18 cellular contexts compared by ENCODE assay signal in genomic region chr2:224085246-224085645, GRCh38. TPM values are rescaled to one million over a fixed set of nuclear protein-coding genes. Genes with fewer than 3 reads are reported as not detected.
A peak's percentile ranks its signal among the peaks of the same experiment; 100 is the strongest.
DNase-seq lines count a peak whose midpoint lies in the region; ATAC-seq, FAIRE-seq and TF ChIP-seq lines count a peak whose summit lies in the region.
"Had no signal": no experiment of that assay in that cellular context is flagged by ENCODE, and none has a peak within 500 bp of the region (broad histone marks: within the 10 kb centered on the region; RNA-seq: fewer than 3 reads in every experiment).

No MANE protein-coding gene starts in this region.

- ATAC-seq in HepG2, result no peak
- no peak for ATAC-seq in right lobe of liver
- peak; percentile 75 for ATAC-seq in aorta (ENCODE audit: low FRiP score)
- no peak for ATAC-seq in GM21447 (IDR thresholded peaks at IDR 0.05; ENCODE audit: unreplicated experiment)
- ATAC-seq: heart right ventricle had no signal

- H3K4me3 Mint-ChIP-seq in astrocyte (ENCODE audit: unreplicated experiment), result no peak overlapping the region
- H3K4me3 Mint-ChIP-seq in glutamatergic neuron (ENCODE audit: unreplicated experiment), result no peak overlapping the region

- H3K27me3 ChIP-seq in HepG2 (ENCODE audit: control insufficient read depth in 1 of 2, insufficient read depth in 2 of 2, low read length in 2 of 2), result peaks cover 0 to 14% of the 10 kb centered on the region in 2 experiments; a peak in 1 of 5 replicates
- no peaks in the 10 kb centered on the region for H3K27me3 ChIP-seq in right lobe of liver
- H3K27me3 ChIP-seq in astrocyte (ENCODE audit: insufficient read depth, low read length), result no peaks in the 10 kb centered on the region
- no peaks in the 10 kb centered on the region for H3K27me3 ChIP-seq in aorta (ENCODE audit: control insufficient read depth in 1 of 2, insufficient read depth in 2 of 2, low read length in 1 of 2)
- H3K27me3 ChIP-seq: heart right ventricle, thyroid gland had no signal

- H3K36me3 Mint-ChIP-seq in astrocyte (ENCODE audit: low read depth, unreplicated experiment) (no peaks in the 10 kb centered on the region), glutamatergic neuron (ENCODE audit: unreplicated experiment) (no peaks in the 10 kb centered on the region)

- TF ChIP-seq RAD21 in HepG2 (CRISPR knock-in tag; IDR thresholded peaks at IDR 0.05), result no peak

- intact Hi-C loops in HepG2 (cut with micrococcal nuclease; ENCODE audit: unreplicated experiment) (no loop called here), right lobe of liver (cut with DNase I) (no loop called here), aorta (cut with DNase I) (no loop called here)

- no peak for TF ChIP-seq EP300 in HepG2 (IDR thresholded peaks at IDR 0.05; ENCODE audit: low read depth in 2 of 2, low read length in 2 of 2)
- no peak for TF ChIP-seq EP300 in HepG2 (CRISPR knock-in tag; IDR thresholded peaks at IDR 0.05; ENCODE audit: borderline replicate concordance)

- H3K27me3 Mint-ChIP-seq in astrocyte (ENCODE audit: low read depth, unreplicated experiment), result no peaks in the 10 kb centered on the region
- no peaks in the 10 kb centered on the region for H3K27me3 Mint-ChIP-seq in glutamatergic neuron (ENCODE audit: unreplicated experiment)

- H3K9me3 Mint-ChIP-seq in astrocyte (ENCODE audit: unreplicated experiment) (peaks cover 4% of the 10 kb centered on the region), glutamatergic neuron (ENCODE audit: unreplicated experiment) (no peaks in the 10 kb centered on the region)

- in situ Hi-C loops in HepG2 (cut with HindIII; ENCODE audit: extremely low pct_ligation_motif_present, low pct_unique_long_range_greater_than_20kb), result no loop called here

- WGBS in HepG2 (ENCODE audit: low lambda C conversion rate), result 24% methylated on average over 2 of the region's 2 CpGs
- WGBS in right lobe of liver (ENCODE audit: insufficient coverage, low coverage, low lambda C conversion rate, missing lambda C conversion rate), result 38% methylated on average over 2 of the region's 2 CpGs
- 52 to 64% methylated on average over 2 of the region's 2 CpGs for WGBS in aorta, 2 donors

- H2AFZ ChIP-seq in HepG2 (ENCODE audit: low read length) (no peak overlapping the region), astrocyte (ENCODE audit: low read depth, low read length) (no peak overlapping the region)

- H3K27ac Mint-ChIP-seq in astrocyte (ENCODE audit: unreplicated experiment), result peak overlapping the region; percentile 60
- no peak overlapping the region for H3K27ac Mint-ChIP-seq in glutamatergic neuron (ENCODE audit: unreplicated experiment)

- DNase-seq in HepG2 (ENCODE audit: low spot score) (peak; percentile 23), right lobe of liver (no peak), astrocyte (ENCODE audit: low read depth) (peak; percentile 68), iris pigment epithelial cell (ENCODE audit: low read depth) (peak; percentile 79), aorta (no peak), glutamatergic neuron (no peak), globus pallidus (ENCODE audit: low spot score) (no peak)
- DNase-seq: DND-41, heart right ventricle, mesendoderm, NCI-H1417, NCI-H526, SIG-M5, thyroid gland had no signal

- FAIRE-seq in HepG2 (lab: Jason Lieb, UNC), result no peak
- peak; percentile 13 for FAIRE-seq in astrocyte (lab: Jason Lieb, UNC)
- FAIRE-seq: colon, GM18507 had no signal

- H3K9me3 ChIP-seq in HepG2 (ENCODE audit: low read length) (no peaks in the 10 kb centered on the region), right lobe of liver (no peaks in the 10 kb centered on the region), astrocyte (ENCODE audit: insufficient read depth, low read depth, low read length) (no peaks in the 10 kb centered on the region), aorta (ENCODE audit: control insufficient read depth, low read length) (no peaks in the 10 kb centered on the region)
- H3K9me3 ChIP-seq: heart right ventricle, thyroid gland had no signal

- H3K27ac ChIP-seq in HepG2 (ENCODE audit: extremely low read length, insufficient read depth, low read length) (no peak overlapping the region), right lobe of liver (no peak overlapping the region), astrocyte (ENCODE audit: low read depth, low read length) (peak overlapping the region; percentile 76), aorta (ENCODE audit: low read depth in 1 of 2, low read length in 2 of 2) (no peak overlapping the region)
- H3K27ac ChIP-seq: HL-60 had no signal

- H3K4me1 ChIP-seq in HepG2 (ENCODE audit: insufficient read depth, low read length) (peaks cover 9% of the 10 kb centered on the region; the same call in 1 of the 2 replicates), right lobe of liver (no peaks in the 10 kb centered on the region), astrocyte (ENCODE audit: insufficient read depth, low read length) (peaks cover 23% of the 10 kb centered on the region), aorta (ENCODE audit: control insufficient read depth in 1 of 2, insufficient read depth in 2 of 2, low read length in 2 of 2) (no peaks in the 10 kb centered on the region)
- H3K4me1 ChIP-seq: heart right ventricle had no signal

- H3K79me2 ChIP-seq in HepG2 (ENCODE audit: insufficient read depth, low read length) (no peaks in the 10 kb centered on the region), astrocyte (ENCODE audit: insufficient read depth, low read length) (no peaks in the 10 kb centered on the region)

- no peak overlapping the region for H3K9ac ChIP-seq in HepG2 (ENCODE audit: insufficient read depth, low read depth, low read length)
- H3K9ac ChIP-seq in astrocyte (ENCODE audit: low read length), result no peak overlapping the region

- POLR2A ChIA-PET in HepG2 (lab: Yijun Ruan, JAX), result no interaction called here

- H3K4me3 ChIP-seq in HepG2 (replicated peaks in 1 of 3; ENCODE audit: insufficient read depth in 1 of 3, low read depth in 2 of 3, low read length in 3 of 3) (no peak overlapping the region), right lobe of liver (no peak overlapping the region), astrocyte (ENCODE audit: insufficient read depth, low read depth, low read length) (no peak overlapping the region), aorta (ENCODE audit: low read length in 2 of 2) (no peak overlapping the region)
- H3K4me3 ChIP-seq: heart right ventricle, thyroid gland had no signal

- peaks cover 24% of the 10 kb centered on the region for H3K4me1 Mint-ChIP-seq in astrocyte (ENCODE audit: low read depth, unreplicated experiment)
- H3K4me1 Mint-ChIP-seq in glutamatergic neuron (ENCODE audit: low read depth, unreplicated experiment), result no peaks in the 10 kb centered on the region

- H3K4me2 ChIP-seq in HepG2 (ENCODE audit: low read depth, low read length) (no peak overlapping the region), astrocyte (ENCODE audit: low read length) (peak overlapping the region; percentile 71)

- CTCF ChIA-PET in HepG2 (lab: Yijun Ruan, JAX; ENCODE audit: low intra/inter-chr PET ratio, low total read pairs), result no interaction called here

- no TSS peak for BruUV-seq in HepG2 (replicated peaks; lab: Mats Ljungman, UMichigan)

- H3K36me3 ChIP-seq in HepG2 (replicated peaks in 1 of 2; ENCODE audit: control insufficient read depth in 1 of 2, insufficient read depth in 2 of 2, low read length in 2 of 2) (no peaks in the 10 kb centered on the region), right lobe of liver (no peaks in the 10 kb centered on the region), astrocyte (ENCODE audit: insufficient read depth, low read length) (no peaks in the 10 kb centered on the region), aorta (ENCODE audit: control insufficient read depth in 1 of 2, insufficient read depth in 2 of 2, low read length in 1 of 2) (no peaks in the 10 kb centered on the region)
- H3K36me3 ChIP-seq: heart right ventricle, thyroid gland had no signal

- H4K20me1 ChIP-seq in HepG2 (ENCODE audit: insufficient read depth, low read length) (no peaks in the 10 kb centered on the region), astrocyte (ENCODE audit: insufficient read depth, low read length) (no peaks in the 10 kb centered on the region)

- no peak for TF ChIP-seq POLR2A in HepG2 (IDR thresholded peaks at IDR 0.05; ENCODE audit: insufficient read depth in 1 of 2, low read depth in 2 of 2, low read length in 2 of 2)
- no peak for TF ChIP-seq POLR2A in right lobe of liver (IDR thresholded peaks at IDR 0.05)

- TF ChIP-seq CTCF in HepG2 (CRISPR knock-in tag; IDR thresholded peaks at IDR 0.05) (no peak), right lobe of liver (IDR thresholded peaks at IDR 0.05) (no peak), astrocyte (IDR thresholded peaks at IDR 0.05; ENCODE audit: insufficient read depth, low read depth, low read length) (no peak), glutamatergic neuron (IDR thresholded peaks at IDR 0.05; ENCODE audit: partially characterized antibody, unreplicated experiment) (no peak)

TF ChIP-seq in HepG2, 621 proteins besides CTCF, POLR2A, EP300 and RAD21 (continues in another document):
- TF ChIP-seq SSRP1 (CRISPR knock-in tag; IDR thresholded peaks at IDR 0.05) (no peak), STAG1 (CRISPR knock-in tag; IDR thresholded peaks at IDR 0.05) (no peak)

RNA-seq across cellular contexts. Expression of gene SERPINE2, which starts 46.2 kb away (rescaled TPM):
- 5.5 and 7.9 TPM in 2 replicates for total RNA-seq in HepG2 (2016; rRNA removed; fragmentation: Illumina TruSeq; extraction: Trizol)
- total RNA-seq in HepG2 (2016; cell fraction: cytosol; rRNA removed; fragmentation: Illumina TruSeq; extraction: Trizol; ENCODE audit: low read depth), result 3.0 and 3.9 TPM in 2 replicates
- total RNA-seq in HepG2 (2016; cell fraction: insoluble cytoplasmic fraction; rRNA removed; fragmentation: Illumina TruSeq; extraction: Trizol), result 5.1 and 8.6 TPM in 2 replicates
- 2.8 and 3.4 TPM in 2 replicates for total RNA-seq in HepG2 (2016; cell fraction: membrane; rRNA removed; fragmentation: Illumina TruSeq; extraction: Trizol)
- 14.0 and 14.4 TPM in 2 replicates for total RNA-seq in HepG2 (2016; cell fraction: nucleus; rRNA removed; fragmentation: Illumina TruSeq; extraction: Trizol)
- 18.1 and 24.3 TPM in 2 replicates for polyA plus RNA-seq in HepG2 (2011; rRNA removed)
- polyA plus RNA-seq in HepG2 (2011; cell fraction: cytosol; rRNA removed), result 15.4 and 23.2 TPM in 2 replicates
- 27.2 and 31.6 TPM in 2 replicates for polyA plus RNA-seq in HepG2 (2011; cell fraction: nucleus; rRNA removed)
- polyA plus RNA-seq in HepG2 (2012), result 41.2 and 105 TPM in 2 replicates
- polyA plus RNA-seq in HepG2 (2016; cell fraction: cytosol; fragmentation: Illumina TruSeq; extraction: Trizol; ENCODE audit: low read depth), result 1.3 and 1.5 TPM in 2 replicates
- polyA plus RNA-seq in HepG2 (2016; cell fraction: insoluble cytoplasmic fraction; fragmentation: Illumina TruSeq; extraction: Trizol; ENCODE audit: low read depth), result 5.2 and 7.0 TPM in 2 replicates
- 3.2 and 3.5 TPM in 2 replicates for polyA plus RNA-seq in HepG2 (2016; cell fraction: membrane; fragmentation: Illumina TruSeq; extraction: Trizol; ENCODE audit: low read depth)
- 24.9 and 28.8 TPM in 2 replicates for polyA plus RNA-seq in HepG2 (2016; cell fraction: nucleus; fragmentation: Illumina TruSeq; extraction: Trizol; ENCODE audit: insufficient read depth, low read depth)
- polyA minus RNA-seq in HepG2 (2011; rRNA and poly(A)+ RNA removed; ENCODE audit: low replicate concordance), result 1.8 and 14.9 TPM in 2 replicates
- polyA minus RNA-seq in HepG2 (2011; cell fraction: cytosol; rRNA and poly(A)+ RNA removed), result 11.7 and 23.7 TPM in 2 replicates
- 15.5 and 22.8 TPM in 2 replicates for polyA minus RNA-seq in HepG2 (2011; cell fraction: nucleus; rRNA and poly(A)+ RNA removed)
- 1 to 10 TPM; 1.2 to 5.1 (median 2.1) TPM for total RNA-seq in right lobe of liver
- total RNA-seq in astrocyte, result 375 and 389 TPM in 2 replicates
- 100 to 1,000 TPM; 183 to 222 TPM for total RNA-seq in aorta
- polyA plus RNA-seq in aorta, result 10 to 100 TPM; 11.7 to 12.3 TPM
- total RNA-seq in glutamatergic neuron (ENCODE audit: unreplicated experiment), result 24.6 TPM

Comparison
In these comparisons a context has a peak if more than half of its experiments do, and no peak if none do; other contexts are left out.
1. DNase-seq: peak in HepG2 (single experiment), astrocyte (single experiment) and iris pigment epithelial cell (single experiment); none in right lobe of liver (0 of 3), aorta (0 of 2), glutamatergic neuron (single experiment) and globus pallidus (single experiment).